Comparison of ENCODE assay signal across 11 cellular contexts in the genomic region with DNA sequence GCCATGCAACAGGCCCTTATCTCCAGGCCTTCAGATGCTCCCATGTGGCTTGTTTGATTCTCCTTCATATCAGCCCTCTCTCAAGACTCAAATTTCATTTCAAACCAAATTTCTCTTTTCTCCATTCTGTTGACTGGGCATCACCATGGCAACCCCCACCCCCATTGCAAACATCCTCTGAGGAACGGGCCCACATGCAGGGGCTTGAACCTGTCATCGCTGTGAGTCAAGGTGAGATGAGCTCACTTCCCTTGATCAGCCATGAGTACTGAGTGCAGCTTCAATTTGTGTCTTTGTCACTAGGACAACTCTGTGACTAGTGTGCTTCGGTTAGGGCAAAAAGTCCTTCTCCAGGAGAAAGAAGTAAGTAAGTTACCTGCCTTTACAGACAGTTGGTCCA. TPM values are rescaled to one million over a fixed set of nuclear protein-coding genes. Genes with fewer than 3 reads are reported as not detected.
DNase-seq lines count a peak whose midpoint lies in the region; ATAC-seq and TF ChIP-seq lines count a peak whose summit lies in the region.
"Had no signal": no experiment of that assay in that cellular context is flagged by ENCODE, and none has a peak within 500 bp of the region (broad histone marks: within the 10 kb centered on the region; RNA-seq: fewer than 3 reads in every experiment).

No MANE protein-coding gene starts in this region.

- intact Hi-C loops in mammary epithelial cell (cut with micrococcal nuclease), result loop anchor here (1.0 to 5.0 kb wide), 6 partner anchors 19 to 124 kb away; no protein-coding TSS in a partner anchor

- H3K9ac ChIP-seq in mammary epithelial cell (ENCODE audit: insufficient read depth, low read length), result peak overlapping the region; percentile 90

- H3K27me3 ChIP-seq in mammary epithelial cell (ENCODE audit: insufficient read depth, low read length) (no peaks in the 10 kb centered on the region), brain microvascular endothelial cell (replicated peaks) (no peaks in the 10 kb centered on the region)

- H3K27ac ChIP-seq in HEK293 (ENCODE audit: extremely low read depth, low read depth, low read length), result no peak overlapping the region
- H3K27ac ChIP-seq in RWPE1, result peak overlapping the region; percentile 91
- peak overlapping the region; percentile 100 for H3K27ac ChIP-seq in mammary epithelial cell (ENCODE audit: insufficient read depth, low read depth, low read length)
- no peak overlapping the region for H3K27ac ChIP-seq in brain microvascular endothelial cell

- dilution Hi-C loops in mammary epithelial cell (cut with HindIII; ENCODE audit: low sequenced_read_pairs), result no loop called here

- TF ChIP-seq CTCF in HEK293 (tag by site-specific recombination; IDR thresholded peaks at IDR 0.05) (no peak), RWPE1 (conservative IDR thresholded peaks at IDR 0.05; ENCODE audit: low read depth) (no peak), mammary epithelial cell (conservative IDR thresholded peaks at IDR 0.05 in 1 of 2, IDR thresholded peaks at IDR 0.05 in 1 of 2; ENCODE audit: extremely low read depth in 1 of 2, insufficient read depth in 1 of 2, low read depth in 1 of 2, low read length in 2 of 2) (no peak), brain microvascular endothelial cell (IDR thresholded peaks at IDR 0.05; ENCODE audit: low read depth, low read length, missing control alignments) (no peak)

- CTCF ChIA-PET in HEK293 (lab: Yijun Ruan, JAX), result interaction anchor here (0.6 to 1.4 kb wide), 3 partner anchors 17 to 1865 kb away, joined by 3 to 6 read pairs (median 3); no protein-coding TSS in a partner anchor
- CTCF ChIA-PET in RWPE1 (lab: Yijun Ruan, JAX), result interaction anchor here (0.5 to 1.8 kb wide), 4 partner anchors 14 to 692 kb away, joined by 3 to 9 read pairs (median 4); no protein-coding TSS in a partner anchor
- CTCF ChIA-PET in mammary epithelial cell (lab: Charles Lee; ENCODE audit: low non-redundant PET), result interaction anchor here (0.5 to 0.6 kb wide), 2 partner anchors 43 to 124 kb away, joined by 3 read pairs; no protein-coding TSS in a partner anchor

- H3K4me2 ChIP-seq in mammary epithelial cell (ENCODE audit: insufficient read depth, low read depth, low read length), result peak overlapping the region; percentile 27

- whole genome bisulfite sequencing in mammary epithelial cell (ENCODE audit: low coverage, missing lambda C conversion rate), result 0% methylated on average over 3 of the region's 3 CpGs

- H2AFZ ChIP-seq in mammary epithelial cell (ENCODE audit: low read depth, low read length), result no peak overlapping the region

- no peaks in the 10 kb centered on the region for H3K79me2 ChIP-seq in mammary epithelial cell (ENCODE audit: insufficient read depth, low read length)

- H3K4me3 ChIP-seq in HEK293 (ENCODE audit: low read depth, low read length) (no peak overlapping the region), mammary epithelial cell (replicated peaks in 1 of 3; ENCODE audit: insufficient read depth in 1 of 3, low read depth in 2 of 3, low read length in 3 of 3) (no peak overlapping the region), brain microvascular endothelial cell (ENCODE audit: low read depth, low read length) (no peak overlapping the region)

- POLR2A ChIA-PET in HEK293 (lab: Yijun Ruan, JAX), result no interaction called here
- POLR2A ChIA-PET in RWPE1 (lab: Yijun Ruan, JAX; ENCODE audit: low non-redundant PET), result no interaction called here

- no peaks in the 10 kb centered on the region for H3K9me3 ChIP-seq in HEK293 (ENCODE audit: control insufficient read depth, insufficient read depth, low read depth, low read length)
- H3K9me3 ChIP-seq in mammary epithelial cell (replicated peaks; ENCODE audit: insufficient read depth, low read length), result no peaks in the 10 kb centered on the region

- H3K36me3 ChIP-seq in HEK293 (ENCODE audit: control insufficient read depth in 2 of 2, insufficient read depth in 1 of 2, low read length in 2 of 2) (no peaks in the 10 kb centered on the region), mammary epithelial cell (ENCODE audit: insufficient read depth, low read length) (no peaks in the 10 kb centered on the region), brain microvascular endothelial cell (replicated peaks) (no peaks in the 10 kb centered on the region)

- no TSS peak for BruUV-seq in mammary epithelial cell (replicated peaks; lab: Mats Ljungman, UMichigan)

- DNase-seq in RWPE1 (ENCODE audit: low spot score) (peak; percentile 82), mammary epithelial cell (peak; percentile 97), OCI-M2 (lab: John Stamatoyannopoulos, UW; ENCODE audit: unreplicated experiment) (no peak), cerebellum (ENCODE audit: low spot score) (no peak), brain microvascular endothelial cell (no peak)
- peak; percentile 60 for DNase-seq in stimulated activated CD4-positive, alpha-beta T cell treated with anti-CD3 and anti-CD28 coated beads, Interleukin-15, amount 100 ng/mL, for 24 hours
- DNase-seq: COR-L47 had no signal

- no peaks in the 10 kb centered on the region for H4K20me1 ChIP-seq in mammary epithelial cell (ENCODE audit: insufficient read depth, low read length)

- ATAC-seq in HG03175 (IDR thresholded peaks at IDR 0.05; ENCODE audit: unreplicated experiment), result no peak

- peaks cover 2% of the 10 kb centered on the region; the same call in 1 of the 2 replicates for H3K4me1 ChIP-seq in HEK293 (ENCODE audit: control insufficient read depth, insufficient read depth, low read length)
- peaks cover 44% of the 10 kb centered on the region for H3K4me1 ChIP-seq in mammary epithelial cell (ENCODE audit: insufficient read depth, low read length)

- in situ Hi-C loops in mammary epithelial cell (cut with MboI; ENCODE audit: low sequenced_read_pairs in 2 of 2), result no loop called here
- in situ Hi-C loops in brain microvascular endothelial cell (cut with HindIII; ENCODE audit: low pct_ligation_motif_present, low sequenced_read_pairs), result no loop called here

TF ChIP-seq in HEK293, 187 proteins besides CTCF, POLR2A, EP300 and RAD21 (continues in another document):
- TF ChIP-seq INSM2 (tag by site-specific recombination; IDR thresholded peaks at IDR 0.05) (no peak), ZNF354C (tag by site-specific recombination; IDR thresholded peaks at IDR 0.05; ENCODE audit: borderline replicate concordance, low read depth) (no peak), ZNF324 (tag by site-specific recombination; IDR thresholded peaks at IDR 0.05) (no peak), ZNF664 (tag by site-specific recombination; IDR thresholded peaks at IDR 0.05) (no peak), TCF7L2 (IDR thresholded peaks at IDR 0.05; ENCODE audit: borderline replicate concordance, low read depth, low read length) (no peak), GLIS2 (tag by site-specific recombination; IDR thresholded peaks at IDR 0.05) (0 out of 2 replicates have a peak, but pooled peaks have one; percentile 3), MZF1 (tag by site-specific recombination; IDR thresholded peaks at IDR 0.05; ENCODE audit: borderline replicate concordance) (no peak), HOXD13 (CRISPR knock-in tag; IDR thresholded peaks at IDR 0.05; ENCODE audit: borderline replicate concordance) (no peak), ZFHX2 (tag by site-specific recombination; conservative IDR thresholded peaks at IDR 0.05) (peak; percentile 9; the same call in 1 of the 2 replicates), SCRT2 (tag by site-specific recombination; IDR thresholded peaks at IDR 0.05) (0 out of 2 replicates have a peak, but pooled peaks have one; percentile 37)
- TF ChIP-seq, protein P1, sequence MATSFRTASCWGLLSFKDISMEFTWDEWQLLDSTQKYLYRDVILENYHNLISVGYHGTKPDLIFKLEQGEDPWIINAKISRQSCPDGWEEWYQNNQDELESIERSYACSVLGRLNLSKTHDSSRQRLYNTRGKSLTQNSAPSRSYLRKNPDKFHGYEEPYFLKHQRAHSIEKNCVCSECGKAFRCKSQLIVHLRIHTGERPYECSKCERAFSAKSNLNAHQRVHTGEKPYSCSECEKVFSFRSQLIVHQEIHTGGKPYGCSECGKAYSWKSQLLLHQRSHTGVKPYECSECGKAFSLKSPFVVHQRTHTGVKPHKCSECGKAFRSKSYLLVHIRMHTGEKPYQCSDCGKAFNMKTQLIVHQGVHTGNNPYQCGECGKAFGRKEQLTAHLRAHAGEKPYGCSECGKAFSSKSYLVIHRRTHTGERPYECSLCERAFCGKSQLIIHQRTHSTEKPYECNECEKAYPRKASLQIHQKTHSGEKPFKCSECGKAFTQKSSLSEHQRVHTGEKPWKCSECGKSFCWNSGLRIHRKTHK (tag by site-specific recombination; IDR thresholded peaks at IDR 0.05), result no peak
- TF ChIP-seq, protein P2, sequence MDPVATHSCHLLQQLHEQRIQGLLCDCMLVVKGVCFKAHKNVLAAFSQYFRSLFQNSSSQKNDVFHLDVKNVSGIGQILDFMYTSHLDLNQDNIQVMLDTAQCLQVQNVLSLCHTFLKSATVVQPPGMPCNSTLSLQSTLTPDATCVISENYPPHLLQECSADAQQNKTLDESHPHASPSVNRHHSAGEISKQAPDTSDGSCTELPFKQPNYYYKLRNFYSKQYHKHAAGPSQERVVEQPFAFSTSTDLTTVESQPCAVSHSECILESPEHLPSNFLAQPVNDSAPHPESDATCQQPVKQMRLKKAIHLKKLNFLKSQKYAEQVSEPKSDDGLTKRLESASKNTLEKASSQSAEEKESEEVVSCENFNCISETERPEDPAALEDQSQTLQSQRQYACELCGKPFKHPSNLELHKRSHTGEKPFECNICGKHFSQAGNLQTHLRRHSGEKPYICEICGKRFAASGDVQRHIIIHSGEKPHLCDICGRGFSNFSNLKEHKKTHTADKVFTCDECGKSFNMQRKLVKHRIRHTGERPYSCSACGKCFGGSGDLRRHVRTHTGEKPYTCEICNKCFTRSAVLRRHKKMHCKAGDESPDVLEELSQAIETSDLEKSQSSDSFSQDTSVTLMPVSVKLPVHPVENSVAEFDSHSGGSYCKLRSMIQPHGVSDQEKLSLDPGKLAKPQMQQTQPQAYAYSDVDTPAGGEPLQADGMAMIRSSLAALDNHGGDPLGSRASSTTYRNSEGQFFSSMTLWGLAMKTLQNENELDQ (tag by site-specific recombination; IDR thresholded peaks at IDR 0.05; ENCODE audit: low read depth), result no peak

RNA-seq across cellular contexts. Expression of gene CALML3, which starts 41.8 kb away (rescaled TPM):
- 100 to 1,000 TPM; 173 to 704 TPM for total RNA-seq in mammary epithelial cell
- polyA plus RNA-seq in mammary epithelial cell, result 42.3 TPM
- polyA minus RNA-seq in mammary epithelial cell, result 6.0 TPM
- total RNA-seq in cerebellum, result 0.09 TPM
- total RNA-seq: NCI-H460 had no signal
- polyA plus RNA-seq: IgD-negative memory B cell had no signal

Comparison
In these comparisons a context has a peak if more than half of its experiments do, and no peak if none do; other contexts are left out.
1. H3K27ac ChIP-seq: peak in RWPE1 (single experiment) and mammary epithelial cell (single experiment); none in HEK293 (single experiment) and brain microvascular endothelial cell (single experiment).
2. DNase-seq: peak in RWPE1 (single experiment), mammary epithelial cell (single experiment) and stimulated activated CD4-positive, alpha-beta T cell treated with anti-CD3 and anti-CD28 coated beads, Interleukin-15, amount 100 ng/mL, for 24 hours (single experiment); none in OCI-M2 (single experiment), cerebellum (single experiment) and brain microvascular endothelial cell (single experiment).
3. RNA of gene CALML3, which starts 41.8 kb away (total RNA-seq): 173 to 704 TPM in mammary epithelial cell; 0.09 TPM in cerebellum (single experiment); every median in the first group is over 100 times any median in the second.